Comparison of ENCODE assay signal across 25 cellular contexts in genomic region chr2:11541693-11542274, GRCh38. TPM values are rescaled to one million over a fixed set of nuclear protein-coding genes. Genes with fewer than 3 reads are reported as not detected.
DNase-seq lines count a peak whose midpoint lies in the region; ATAC-seq, FAIRE-seq and TF ChIP-seq lines count a peak whose summit lies in the region.
"Had no signal": no experiment of that assay in that cellular context is flagged by ENCODE, and none has a peak within 500 bp of the region (broad histone marks: within the 10 kb centered on the region; RNA-seq: fewer than 3 reads in every experiment).

No MANE protein-coding gene starts in this region.

- H2AFZ ChIP-seq in PC-9 = no peak overlapping the region

- no peaks in the 10 kb centered on the region for H4K20me1 ChIP-seq in PC-9 (ENCODE audit: insufficient read depth)

- peaks cover under 1% of the 10 kb centered on the region; the same call in 1 of the 2 replicates for H3F3A ChIP-seq in PC-9 (ENCODE audit: insufficient read depth, low read depth)

- no peaks in the 10 kb centered on the region for H3K79me2 ChIP-seq in PC-9 (ENCODE audit: low read depth)

- FAIRE-seq in bronchial epithelial cell (lab: Jason Lieb, UNC) (peak; percentile 7), H54 (lab: Jason Lieb, UNC) (no peak)
- FAIRE-seq: D721Med, frontal cortex, GM18507 had no signal

- H3K4me3 ChIP-seq in HUES6 (ENCODE audit: low read depth, low read length) (no peak overlapping the region), bronchial epithelial cell (ENCODE audit: low read depth, low read length) (no peak overlapping the region), ovary (peak overlapping the region; percentile 38), PC-9 (no peak overlapping the region)
- H3K4me3 ChIP-seq: colonic mucosa, SK-N-MC had no signal

- POLR2A ChIA-PET in PC-9 (lab: Charles Lee; ENCODE audit: unreplicated experiment) = no interaction called here

- H3K27ac ChIP-seq in C4-2B = peak overlapping the region; percentile 93
- H3K27ac ChIP-seq in HUES6 (ENCODE audit: low read depth, low read length) = peak overlapping the region; percentile 29; the same call in 1 of the 2 replicates
- H3K27ac ChIP-seq in ovary = peak overlapping the region; percentile 68 to 87
- no peak overlapping the region for H3K27ac ChIP-seq in PC-9
- H3K27ac ChIP-seq: colonic mucosa, SK-N-MC had no signal

- no peaks in the 10 kb centered on the region for H3K27me3 ChIP-seq in HUES6 (ENCODE audit: control insufficient read depth, insufficient read depth, low read length)
- H3K27me3 ChIP-seq in bronchial epithelial cell (ENCODE audit: control insufficient read depth, insufficient read depth, low read length) = peaks cover 4% of the 10 kb centered on the region
- no peaks in the 10 kb centered on the region for H3K27me3 ChIP-seq in ovary
- peaks cover 80% of the 10 kb centered on the region for H3K27me3 ChIP-seq in PC-9 (ENCODE audit: insufficient read depth, low read depth)
- H3K27me3 ChIP-seq: colonic mucosa, esophagus muscularis mucosa had no signal

- H3K36me3 Mint-ChIP-seq in progenitor cell of endocrine pancreas (ENCODE audit: insufficient read depth) = no peaks in the 10 kb centered on the region
- H3K36me3 Mint-ChIP-seq: CD14-positive monocyte had no signal

- CTCF ChIA-PET in PC-9 (lab: Charles Lee) = no interaction called here

- H3K4me1 ChIP-seq in HUES6 (ENCODE audit: control insufficient read depth, insufficient read depth, low read length) (peaks cover 51% of the 10 kb centered on the region), ovary (ENCODE audit: insufficient read depth) (peaks cover 10% of the 10 kb centered on the region), PC-9 (replicated peaks; ENCODE audit: insufficient read depth) (no peaks in the 10 kb centered on the region)
- H3K4me1 ChIP-seq: colonic mucosa had no signal

- no peaks in the 10 kb centered on the region for H3K9me2 ChIP-seq in PC-9 (ENCODE audit: insufficient read depth)

- intact Hi-C loops in ovary (cut with DNase I) (loop anchor here in 2 of 4 donors (5.0 kb wide), 2 partner anchors 36 to 59 kb away; no protein-coding TSS in a partner anchor), PC-9 (cut with micrococcal nuclease; ENCODE audit: unreplicated experiment) (no loop called here)

- no peaks in the 10 kb centered on the region for H3K27me3 Mint-ChIP-seq in progenitor cell of endocrine pancreas

- H3K4me2 ChIP-seq in PC-9 = no peak overlapping the region

- H3K4me1 Mint-ChIP-seq in progenitor cell of endocrine pancreas (ENCODE audit: low read depth) = peaks cover 33% of the 10 kb centered on the region
- H3K4me1 Mint-ChIP-seq: CD14-positive monocyte had no signal

- peak overlapping the region; percentile 27 for H3K9ac ChIP-seq in HUES6 (ENCODE audit: low read length)

- BruUV-seq in PC-9 (replicated peaks; lab: Mats Ljungman, UMichigan) = no TSS peak

- no peak overlapping the region for H3K27ac Mint-ChIP-seq in progenitor cell of endocrine pancreas
- H3K27ac Mint-ChIP-seq: effector memory CD8-positive, alpha-beta T cell; HFFc6 had no signal

- 24 to 30% (median 27%) methylated on average over 8 of the region's 8 CpGs for WGBS in ovary, 3 donors

- DNase-seq in bronchial epithelial cell (ENCODE audit: low read depth) (no peak), ovary (peak in 2 of 5 donors; percentile 27 to 47), progenitor cell of endocrine pancreas (ENCODE audit: low spot score, unreplicated experiment) (no peak), H54 (ENCODE audit: insufficient read length, low spot score) (no peak), PC-9 (no peak)
- DNase-seq: ACHN; activated CD4-positive, alpha-beta T cell treated with anti-CD3 and anti-CD28 coated beads, Interleukin-2, amount 50 U/mL, for 4 hours; activated CD8-positive, alpha-beta memory T cell treated with anti-CD3 and anti-CD28 coated beads, Interleukin-2, amount 50 U/mL, for 48 hours; colonic mucosa; effector memory CD8-positive, alpha-beta T cell; HFFc6; Karpas-422; NCI-H1930; NCI-H226; NK-92 treated with Interleukin-12 subunit alpha and Interleukin-12 subunit beta, amount 100 ng/mL, for 24 hours; right cardiac atrium had no signal

- H3K9me3 ChIP-seq in HUES6 (ENCODE audit: control insufficient read depth, insufficient read depth, low read depth, low read length) = no peaks in the 10 kb centered on the region
- no peaks in the 10 kb centered on the region for H3K9me3 ChIP-seq in ovary
- no peaks in the 10 kb centered on the region for H3K9me3 ChIP-seq in PC-9 (ENCODE audit: insufficient read depth, low read depth)
- H3K9me3 ChIP-seq: colonic mucosa, esophagus muscularis mucosa had no signal

- TF ChIP-seq CTCF in C4-2B (conservative IDR thresholded peaks at IDR 0.05) (no peak), bronchial epithelial cell (IDR thresholded peaks at IDR 0.05; ENCODE audit: insufficient read depth, low read length, severe bottlenecking) (no peak), ovary (IDR thresholded peaks at IDR 0.05) (no peak), progenitor cell of endocrine pancreas (IDR thresholded peaks at IDR 0.05; ENCODE audit: unreplicated experiment) (no peak), PC-9 (conservative IDR thresholded peaks at IDR 0.05) (no peak)

- ATAC-seq in GM21367 (IDR thresholded peaks at IDR 0.05; ENCODE audit: unreplicated experiment) = no peak
- ATAC-seq: effector memory CD8-positive, alpha-beta T cell; right cardiac atrium had no signal

- H3K9me3 Mint-ChIP-seq in progenitor cell of endocrine pancreas (ENCODE audit: low read depth) = no peaks in the 10 kb centered on the region
- H3K9me3 Mint-ChIP-seq: CD14-positive monocyte; effector memory CD8-positive, alpha-beta T cell; HFFc6 had no signal

- no peak for TF ChIP-seq POLR2A in ovary (IDR thresholded peaks at IDR 0.05)
- no peak for TF ChIP-seq POLR2A in H54 (IDR thresholded peaks at IDR 0.05; ENCODE audit: low read depth, low read length)

- no peak for TF ChIP-seq EP300 in ovary (IDR thresholded peaks at IDR 0.05)

- H3K36me3 ChIP-seq in HUES6 (ENCODE audit: control insufficient read depth, insufficient read depth, low read length) (no peaks in the 10 kb centered on the region), bronchial epithelial cell (ENCODE audit: control insufficient read depth, insufficient read depth, low read length) (no peaks in the 10 kb centered on the region), ovary (no peaks in the 10 kb centered on the region), PC-9 (ENCODE audit: low read depth) (no peaks in the 10 kb centered on the region)
- H3K36me3 ChIP-seq: colonic mucosa, esophagus muscularis mucosa had no signal

- H3K4me3 Mint-ChIP-seq in progenitor cell of endocrine pancreas (ENCODE audit: low read depth) = no peak overlapping the region
- H3K4me3 Mint-ChIP-seq: CD14-positive monocyte; effector memory CD8-positive, alpha-beta T cell; HFFc6 had no signal

RNA-seq across cellular contexts. Expression of gene GREB1, which starts 7.9 kb away (rescaled TPM):
- total RNA-seq in bronchial epithelial cell = under 0.01 TPM in 2 replicates
- 100 to 1,000 TPM; 219 to 723 (median 335) TPM for total RNA-seq in ovary
- polyA plus RNA-seq in ovary = 100 to 1,000 TPM; 104 to 228 TPM
- total RNA-seq in progenitor cell of endocrine pancreas = 78.8 and 82.5 TPM in 2 replicates
- total RNA-seq in PC-9 (2021) = 0.20 and 0.37 TPM in 2 replicates
- polyA plus RNA-seq: CD14-positive monocyte had no signal

Comparison
In these comparisons a context has a peak if more than half of its experiments do, and no peak if none do; other contexts are left out.
1. RNA of gene GREB1, which starts 7.9 kb away (total RNA-seq): 219 to 723 TPM in ovary and 78.8 to 82.5 TPM in progenitor cell of endocrine pancreas; 0.20 to 0.37 TPM in PC-9 and under 0.01 TPM in bronchial epithelial cell; every median in the first group is over 10 times any median in the second.